In genomic region chr4:154566639-154567204, GRCh38 we compare ENCODE assay signal across 28 cellular contexts. TPM values are rescaled to one million over a fixed set of nuclear protein-coding genes. Genes with fewer than 3 reads are reported as not detected.
DNase-seq lines count a peak whose midpoint lies in the region; ATAC-seq and TF ChIP-seq lines count a peak whose summit lies in the region.
"Had no signal": no experiment of that assay in that cellular context is flagged by ENCODE, and none has a peak within 500 bp of the region (broad histone marks: within the 10 kb centered on the region; RNA-seq: fewer than 3 reads in every experiment).

No MANE protein-coding gene starts in this region.

- H3K4me3 ChIP-seq in MG63 (no peak overlapping the region), neuronal stem cell (ENCODE audit: low read length in 2 of 2) (no peak overlapping the region), SK-N-SH (ENCODE audit: low read depth in 2 of 2, low read length in 1 of 2) (no peak overlapping the region)
- H3K4me3 ChIP-seq: SK-N-MC, smooth muscle cell, thoracic aorta had no signal

- CTCF ChIA-PET in SK-N-SH (lab: Yijun Ruan, JAX) = interaction anchor here (0.9 to 1.9 kb wide), 2 partner anchors 9 to 52 kb away, joined by 3 to 4 read pairs; no protein-coding TSS in a partner anchor

- H3K18ac ChIP-seq in neuronal stem cell (ENCODE audit: low read length) = no peak overlapping the region

- TF ChIP-seq EP300 in SK-N-SH (IDR thresholded peaks at IDR 0.05; ENCODE audit: borderline replicate concordance in 1 of 2, low read depth in 1 of 2, low read length in 1 of 2) = no peak

- no peaks in the 10 kb centered on the region for H3K27me3 Mint-ChIP-seq in endothelial cell (ENCODE audit: unreplicated experiment)

- no peaks in the 10 kb centered on the region for H3K79me2 ChIP-seq in SK-N-SH (ENCODE audit: insufficient read depth)

- no peak overlapping the region for H3K14ac ChIP-seq in neuronal stem cell (ENCODE audit: low read length)

- H4K91ac ChIP-seq in neuronal stem cell (ENCODE audit: low read depth, low read length, poor library complexity) = no peak overlapping the region

- H3K9ac ChIP-seq in neuronal stem cell (ENCODE audit: low read depth, low read length, poor library complexity) (no peak overlapping the region), SK-N-SH (no peak overlapping the region)
- H3K9ac ChIP-seq: KMS-11 had no signal

- no peak overlapping the region for H4K8ac ChIP-seq in neuronal stem cell (ENCODE audit: low read depth, low read length)

- H3K4me2 ChIP-seq in neuronal stem cell (ENCODE audit: insufficient read depth, low read length, poor library complexity, severe bottlenecking) (no peak overlapping the region), SK-N-SH (no peak overlapping the region)
- H3K4me2 ChIP-seq: KMS-11, smooth muscle cell had no signal

- TF ChIP-seq CTCF in endothelial cell (IDR thresholded peaks at IDR 0.05; ENCODE audit: unreplicated experiment) = no peak
- no peak for TF ChIP-seq CTCF in SK-N-SH (IDR thresholded peaks at IDR 0.05)

- no peak overlapping the region for H3K4me3 Mint-ChIP-seq in endothelial cell (ENCODE audit: unreplicated experiment)
- no peak overlapping the region for H3K4me3 Mint-ChIP-seq in stimulated activated effector memory CD8-positive, alpha-beta T cell treated with anti-CD3 and anti-CD28 coated beads, Interleukin-12 subunit alpha, Interleukin-12 subunit beta, amount 100 ng/mL, for 72 hours
- H3K4me3 Mint-ChIP-seq: activated naive CD8-positive, alpha-beta T cell treated with anti-CD3 and anti-CD28 coated beads for 36 hours; brain; CD8-positive, alpha-beta memory T cell; T-helper 2 cell treated with Interferon-gamma antibody and Interleukin-4, amounts not matched to agents 5 μg/mL and 100 μg/mL, for 36 hours; WTC11 had no signal

- no peak overlapping the region for H2AFZ ChIP-seq in neuronal stem cell (ENCODE audit: low read length)
- H2AFZ ChIP-seq in SK-N-SH (ENCODE audit: low read depth) = no peak overlapping the region

- no peak overlapping the region for H3K27ac ChIP-seq in neuronal stem cell (replicated peaks; ENCODE audit: low read length)
- no peak overlapping the region for H3K27ac ChIP-seq in SK-N-SH (ENCODE audit: low read depth in 2 of 2, low read length in 1 of 2)
- H3K27ac ChIP-seq: KMS-11, neutrophil, SK-N-MC, thoracic aorta had no signal

- DNase-seq in MG63 (peak; percentile 17), endothelial cell (ENCODE audit: low spot score) (no peak), neuronal stem cell (ENCODE audit: low spot score) (no peak), SK-N-SH (no peak)
- no peak for DNase-seq in stimulated activated effector memory CD8-positive, alpha-beta T cell treated with anti-CD3 and anti-CD28 coated beads, Interleukin-12 subunit alpha, Interleukin-12 subunit beta, amount 100 ng/mL, for 72 hours (ENCODE audit: low spot score in 2 of 2)
- DNase-seq: activated CD4-positive, alpha-beta T cell treated with anti-CD3 and anti-CD28 coated beads, Interleukin-2, amount 50 U/mL, for 48 hours; activated CD8-positive, alpha-beta memory T cell treated with anti-CD3 and anti-CD28 coated beads, Interleukin-2, amount 50 U/mL, for 48 hours; activated naive CD8-positive, alpha-beta T cell treated with anti-CD3 and anti-CD28 coated beads for 36 hours; CD8-positive, alpha-beta memory T cell; effector CD8-positive, alpha-beta T cell; foreskin melanocyte; GDM1; hippocampal formation; NCI-H187; NCI-H69; RPMI8226; stimulated activated CD4-positive, alpha-beta T cell treated with anti-CD3 and anti-CD28 coated beads, Interleukin-2, amount 100 ng/mL, for 48 hours; stimulated activated naive CD4-positive, alpha-beta T cell had no signal

- H2BK5ac ChIP-seq in neuronal stem cell (ENCODE audit: low read length) = no peak overlapping the region

- H4K20me1 ChIP-seq in SK-N-SH (ENCODE audit: insufficient read depth) = no peaks in the 10 kb centered on the region

- ATAC-seq in stimulated activated effector memory CD8-positive, alpha-beta T cell treated with anti-CD3 and anti-CD28 coated beads, Interleukin-12 subunit alpha, Interleukin-12 subunit beta, amount 100 ng/mL, for 72 hours = peak; percentile 40
- ATAC-seq: esophagus mucosa had no signal

- no peak overlapping the region for H2BK120ac ChIP-seq in neuronal stem cell (ENCODE audit: low read depth, low read length)

- H3K27ac Mint-ChIP-seq in endothelial cell (ENCODE audit: unreplicated experiment) = peak overlapping the region; percentile 17
- H3K27ac Mint-ChIP-seq in stimulated activated effector memory CD8-positive, alpha-beta T cell treated with anti-CD3 and anti-CD28 coated beads, Interleukin-12 subunit alpha, Interleukin-12 subunit beta, amount 100 ng/mL, for 72 hours = no peak overlapping the region
- H3K27ac Mint-ChIP-seq: activated naive CD8-positive, alpha-beta T cell treated with anti-CD3 and anti-CD28 coated beads for 36 hours; brain; CD8-positive, alpha-beta memory T cell; T-helper 2 cell treated with Interferon-gamma antibody and Interleukin-4, amounts not matched to agents 5 μg/mL and 100 μg/mL, for 36 hours; WTC11 had no signal

- no peak overlapping the region for H2BK12ac ChIP-seq in neuronal stem cell (ENCODE audit: low read length)

- H3K4me1 Mint-ChIP-seq in endothelial cell (ENCODE audit: unreplicated experiment) = peaks cover 10% of the 10 kb centered on the region
- no peaks in the 10 kb centered on the region for H3K4me1 Mint-ChIP-seq in stimulated activated effector memory CD8-positive, alpha-beta T cell treated with anti-CD3 and anti-CD28 coated beads, Interleukin-12 subunit alpha, Interleukin-12 subunit beta, amount 100 ng/mL, for 72 hours
- H3K4me1 Mint-ChIP-seq: brain; CD8-positive, alpha-beta memory T cell had no signal

- no peak overlapping the region for H3K4ac ChIP-seq in neuronal stem cell (ENCODE audit: low read length)

- H3K9me3 ChIP-seq in MG63 (no peaks in the 10 kb centered on the region), neuronal stem cell (replicated peaks in 1 of 2; ENCODE audit: control insufficient read depth in 2 of 2, insufficient read depth in 1 of 2, low read depth in 1 of 2, low read length in 2 of 2) (no peaks in the 10 kb centered on the region), SK-N-SH (no peaks in the 10 kb centered on the region)
- H3K9me3 ChIP-seq: neutrophil, thoracic aorta had no signal

- no peaks in the 10 kb centered on the region for H3K4me1 ChIP-seq in neuronal stem cell (ENCODE audit: control insufficient read depth in 2 of 2, insufficient read depth in 1 of 2, low read depth in 1 of 2, low read length in 2 of 2)
- no peaks in the 10 kb centered on the region for H3K4me1 ChIP-seq in SK-N-SH (ENCODE audit: control insufficient read depth in 1 of 2, insufficient read depth in 2 of 2, low read depth in 1 of 2, low read length in 1 of 2)

- no peaks in the 10 kb centered on the region for H3F3A ChIP-seq in SK-N-SH (replicated peaks; ENCODE audit: insufficient read depth)

- TF ChIP-seq RAD21 in SK-N-SH (IDR thresholded peaks at IDR 0.05; ENCODE audit: low read length) = no peak

- no peaks in the 10 kb centered on the region for H3K36me3 Mint-ChIP-seq in endothelial cell (ENCODE audit: low read depth, unreplicated experiment)
- no peaks in the 10 kb centered on the region for H3K36me3 Mint-ChIP-seq in stimulated activated effector memory CD8-positive, alpha-beta T cell treated with anti-CD3 and anti-CD28 coated beads, Interleukin-12 subunit alpha, Interleukin-12 subunit beta, amount 100 ng/mL, for 72 hours
- H3K36me3 Mint-ChIP-seq: activated naive CD8-positive, alpha-beta T cell treated with anti-CD3 and anti-CD28 coated beads for 36 hours; brain; CD8-positive, alpha-beta memory T cell; WTC11 had no signal

- WGBS in neuronal stem cell (ENCODE audit: extremely low coverage in 2 of 2, insufficient read length in 2 of 2, insufficient replicate concordance in 1 of 2), 2 donors = no CpG with 5 or more reads among the region's 5 CpGs
- WGBS in SK-N-SH (ENCODE audit: low lambda C conversion rate) = 5% methylated on average over 5 of the region's 5 CpGs

- no peaks in the 10 kb centered on the region for H3K9me2 ChIP-seq in SK-N-SH

- no peaks in the 10 kb centered on the region for H3K36me3 ChIP-seq in MG63
- H3K36me3 ChIP-seq in neuronal stem cell (replicated peaks in 1 of 2; ENCODE audit: control insufficient read depth in 2 of 2, insufficient read depth in 2 of 2, low read length in 2 of 2) = no peaks in the 10 kb centered on the region
- no peaks in the 10 kb centered on the region for H3K36me3 ChIP-seq in SK-N-SH (replicated peaks in 1 of 2; ENCODE audit: control insufficient read depth in 1 of 2, insufficient read depth in 2 of 2, low read length in 1 of 2)
- H3K36me3 ChIP-seq: neutrophil, thoracic aorta had no signal

- H3K79me1 ChIP-seq in neuronal stem cell (ENCODE audit: low read depth, low read length) = no peaks in the 10 kb centered on the region

- no peak overlapping the region for H2BK15ac ChIP-seq in neuronal stem cell (ENCODE audit: low read length)

- no peak overlapping the region for H3K23ac ChIP-seq in neuronal stem cell (ENCODE audit: low read depth, low read length, poor library complexity)

- no peaks in the 10 kb centered on the region for H3K9me3 Mint-ChIP-seq in endothelial cell (ENCODE audit: unreplicated experiment)
- H3K9me3 Mint-ChIP-seq in stimulated activated effector memory CD8-positive, alpha-beta T cell treated with anti-CD3 and anti-CD28 coated beads, Interleukin-12 subunit alpha, Interleukin-12 subunit beta, amount 100 ng/mL, for 72 hours = no peaks in the 10 kb centered on the region
- H3K9me3 Mint-ChIP-seq: activated naive CD8-positive, alpha-beta T cell treated with anti-CD3 and anti-CD28 coated beads for 36 hours; brain; CD8-positive, alpha-beta memory T cell; T-helper 2 cell treated with Interferon-gamma antibody and Interleukin-4, amounts not matched to agents 5 μg/mL and 100 μg/mL, for 36 hours; WTC11 had no signal

- H3K27me3 ChIP-seq in MG63 (no peaks in the 10 kb centered on the region), neuronal stem cell (ENCODE audit: control insufficient read depth in 3 of 3, insufficient read depth in 3 of 3, low read depth in 1 of 3, low read length in 3 of 3) (peaks cover 0 to 3% (median 0%) of the 10 kb centered on the region in 3 experiments), SK-N-SH (ENCODE audit: insufficient read depth) (peaks cover 3% of the 10 kb centered on the region; the same call in 1 of the 2 replicates)
- H3K27me3 ChIP-seq: neutrophil had no signal

- POLR2A ChIA-PET in SK-N-SH (lab: Yijun Ruan, JAX) = no interaction called here

- no peak overlapping the region for H2AK5ac ChIP-seq in neuronal stem cell (ENCODE audit: low read depth, low read length)

RNA-seq across cellular contexts. Expression of gene FGB, which starts 3.9 kb away (rescaled TPM):
- total RNA-seq in MG63 (2014; rRNA removed; shearing (Covaris generic); ENCODE audit: low replicate concordance) = not detected in 2 replicates
- total RNA-seq in endothelial cell (ENCODE audit: unreplicated experiment) = not detected
- polyA plus RNA-seq in neuronal stem cell (2013, experiment 1 of 2) = not detected
- polyA plus RNA-seq in neuronal stem cell (2013, experiment 2 of 2) = not detected
- not detected in 2 replicates for polyA plus RNA-seq in SK-N-SH (2012; rRNA removed)
- not detected in 2 replicates for polyA plus RNA-seq in SK-N-SH (2012; cell fraction: cytosol; rRNA removed)
- polyA plus RNA-seq in SK-N-SH (2012; cell fraction: nucleus; rRNA removed) = not detected in 2 replicates
- total RNA-seq: activated naive CD8-positive, alpha-beta T cell treated with anti-CD3 and anti-CD28 coated beads for 36 hours; CD8-positive, alpha-beta memory T cell; lung microvascular endothelial cell; smooth muscle cell; thoracic aorta had no signal
- polyA plus RNA-seq: CD8-positive, alpha-beta memory T cell had no signal

RNA-seq across cellular contexts. Expression of gene PLRG1, which starts 16.5 kb away (rescaled TPM):
- total RNA-seq in MG63 (2014; rRNA removed; shearing (Covaris generic); ENCODE audit: low replicate concordance) = 62.1 and 76.8 TPM in 2 replicates
- total RNA-seq in endothelial cell (ENCODE audit: unreplicated experiment) = 70.6 TPM
- polyA plus RNA-seq in neuronal stem cell (2013, experiment 1 of 2) = 71.7 TPM
- 76.5 TPM for polyA plus RNA-seq in neuronal stem cell (2013, experiment 2 of 2)
- 64.8 and 84.6 TPM in 2 replicates for polyA plus RNA-seq in SK-N-SH (2012; rRNA removed)
- polyA plus RNA-seq in SK-N-SH (2012; cell fraction: cytosol; rRNA removed) = 64.8 and 70.2 TPM in 2 replicates
- polyA plus RNA-seq in SK-N-SH (2012; cell fraction: nucleus; rRNA removed) = 43.5 and 93.7 TPM in 2 replicates

RNA-seq across cellular contexts. Expression of gene FGA, which starts 23.8 kb away (rescaled TPM):
- total RNA-seq in MG63 (2014; rRNA removed; shearing (Covaris generic); ENCODE audit: low replicate concordance) = not detected in 2 replicates
- not detected for total RNA-seq in endothelial cell (ENCODE audit: unreplicated experiment)
- not detected for polyA plus RNA-seq in neuronal stem cell (2013, experiment 1 of 2)
- not detected for polyA plus RNA-seq in neuronal stem cell (2013, experiment 2 of 2)
- not detected in 2 replicates for polyA plus RNA-seq in SK-N-SH (2012; rRNA removed)
- 0.03 TPM in 1 of 2 replicates, not detected in the other for polyA plus RNA-seq in SK-N-SH (2012; cell fraction: cytosol; rRNA removed)
- not detected in 2 replicates for polyA plus RNA-seq in SK-N-SH (2012; cell fraction: nucleus; rRNA removed)
- total RNA-seq: activated naive CD8-positive, alpha-beta T cell treated with anti-CD3 and anti-CD28 coated beads for 36 hours; CD8-positive, alpha-beta memory T cell; lung microvascular endothelial cell; thoracic aorta had no signal
- polyA plus RNA-seq: CD8-positive, alpha-beta memory T cell had no signal

RNA-seq across cellular contexts. Expression of gene FGG, which starts 45.7 kb away (rescaled TPM):
- total RNA-seq in MG63 (2014; rRNA removed; shearing (Covaris generic); ENCODE audit: low replicate concordance) = not detected in 2 replicates
- not detected for total RNA-seq in endothelial cell (ENCODE audit: unreplicated experiment)
- polyA plus RNA-seq in neuronal stem cell (2013, experiment 1 of 2) = not detected
- polyA plus RNA-seq in neuronal stem cell (2013, experiment 2 of 2) = not detected
- not detected in 2 replicates for polyA plus RNA-seq in SK-N-SH (2012; rRNA removed)
- polyA plus RNA-seq in SK-N-SH (2012; cell fraction: cytosol; rRNA removed) = not detected in 2 replicates
- not detected in 2 replicates for polyA plus RNA-seq in SK-N-SH (2012; cell fraction: nucleus; rRNA removed)
- total RNA-seq: activated naive CD8-positive, alpha-beta T cell treated with anti-CD3 and anti-CD28 coated beads for 36 hours; CD8-positive, alpha-beta memory T cell; lung microvascular endothelial cell; smooth muscle cell; thoracic aorta had no signal
- polyA plus RNA-seq: CD8-positive, alpha-beta memory T cell had no signal
